8 cellular contexts compared by ENCODE assay signal in the genomic region with DNA sequence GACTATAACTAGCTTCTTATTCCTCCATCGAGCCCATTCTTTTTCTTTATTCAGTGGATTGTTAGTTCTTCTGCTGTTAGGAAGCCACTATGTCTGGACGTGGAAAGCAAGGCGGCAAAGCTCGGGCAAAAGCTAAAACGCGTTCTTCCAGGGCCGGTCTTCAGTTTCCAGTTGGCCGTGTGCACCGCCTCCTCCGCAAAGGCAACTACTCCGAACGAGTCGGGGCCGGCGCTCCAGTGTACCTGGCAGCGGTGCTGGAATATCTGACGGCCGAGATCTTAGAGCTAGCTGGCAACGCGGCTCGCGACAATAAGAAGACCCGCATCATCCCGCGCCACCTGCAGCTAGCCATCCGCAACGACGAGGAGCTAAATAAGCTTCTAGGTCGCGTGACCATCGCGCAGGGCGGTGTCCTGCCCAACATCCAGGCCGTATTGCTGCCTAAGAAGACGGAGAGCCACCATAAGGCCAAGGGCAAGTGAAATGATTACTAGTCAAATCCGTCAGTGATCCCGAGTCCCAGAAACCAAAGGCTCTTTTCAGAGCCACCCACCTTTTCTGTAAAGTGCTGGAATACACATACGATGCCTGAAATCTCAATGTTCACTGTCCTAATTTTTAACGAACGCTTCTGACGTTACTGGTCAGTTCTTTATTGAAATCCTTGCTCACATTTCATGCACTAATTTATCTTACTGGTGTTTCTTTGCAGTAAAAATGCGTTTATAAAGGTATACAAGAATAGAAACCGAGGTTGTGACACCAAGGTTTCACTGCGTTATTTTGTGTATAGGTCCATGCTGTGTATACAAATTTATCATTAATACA.
DNase-seq lines count a peak whose midpoint lies in the region; ATAC-seq and TF ChIP-seq lines count a peak whose summit lies in the region.

No MANE protein-coding gene starts in this region.

- H3K4me3 ChIP-seq in thyroid gland (replicated peaks in 1 of 3): peak overlapping the region in 2 of 3 donors; percentile 32 to 34

- TF ChIP-seq POLR2A in erythroblast (IDR thresholded peaks at IDR 0.05; ENCODE audit: low read length) (peak; percentile 96), thyroid gland (IDR thresholded peaks at IDR 0.05) (peak; percentile 48 to 89)

- peaks cover 5% of the 10 kb centered on the region for H3K27me3 ChIP-seq in thyroid gland

- peaks cover 6 to 12% of the 10 kb centered on the region in 2 donors for H3K4me1 Mint-ChIP-seq in natural killer cell treated with Interleukin-12 subunit alpha and Interleukin-12 subunit beta and Interleukin-15 and Interleukin-18, amount 100 ng/mL, for 72 hours (ENCODE audit: low read depth in 2 of 2)

- DNase-seq in NCI-H82 (lab: John Stamatoyannopoulos, UW) (peak; percentile 99), activated T-cell treated with anti-CD3 and anti-CD28 coated beads for 24 hours (ENCODE audit: low read depth) (peak; percentile 62), erythroblast (lab: John Stamatoyannopoulos, UW) (peak; percentile 97), thyroid gland (peak; percentile 88 to 90)
- DNase-seq in natural killer cell treated with Interleukin-12 subunit alpha and Interleukin-12 subunit beta and Interleukin-15 and Interleukin-18, amount 100 ng/mL, for 72 hours (ENCODE audit: low spot score): peak; percentile 88

- H3K27me3 Mint-ChIP-seq in natural killer cell treated with Interleukin-12 subunit alpha and Interleukin-12 subunit beta and Interleukin-15 and Interleukin-18, amount 100 ng/mL, for 72 hours: no peaks in the 10 kb centered on the region

- H3K27ac ChIP-seq in thyroid gland: peak overlapping the region; percentile 89 to 92 (median 90)

- WGBS in thyroid gland, 2 donors: 1 to 2% methylated on average over 28 of the region's 44 CpGs

- H3K9me3 ChIP-seq in thyroid gland: no peaks in the 10 kb centered on the region

- TF ChIP-seq CTCF in GM12873 (IDR thresholded peaks at IDR 0.05; ENCODE audit: insufficient read depth, low read depth, low read length, missing control alignments) (peak; percentile 33), thyroid gland (IDR thresholded peaks at IDR 0.05) (peak in 3 of 6 experiments; percentile 20 to 32 (median 25))

- H3K9me3 Mint-ChIP-seq in natural killer cell treated with Interleukin-12 subunit alpha and Interleukin-12 subunit beta and Interleukin-15 and Interleukin-18, amount 100 ng/mL, for 72 hours: no peaks in the 10 kb centered on the region

- peaks cover 9% of the 10 kb centered on the region in 2 donors for H3K4me1 ChIP-seq in thyroid gland

- no peaks in the 10 kb centered on the region for H3K36me3 ChIP-seq in thyroid gland

- intact Hi-C loops in thyroid gland (cut with DNase I): loop anchor here (10.0 kb wide), 1 partner anchor 58 kb away; a partner anchor contains a TSS

- no peak overlapping the region for H3K27ac Mint-ChIP-seq in natural killer cell treated with Interleukin-12 subunit alpha and Interleukin-12 subunit beta and Interleukin-15 and Interleukin-18, amount 100 ng/mL, for 72 hours

- H3K4me3 Mint-ChIP-seq in natural killer cell treated with Interleukin-12 subunit alpha and Interleukin-12 subunit beta and Interleukin-15 and Interleukin-18, amount 100 ng/mL, for 72 hours: no peak overlapping the region

- H3K36me3 Mint-ChIP-seq in natural killer cell treated with Interleukin-12 subunit alpha and Interleukin-12 subunit beta and Interleukin-15 and Interleukin-18, amount 100 ng/mL, for 72 hours: no peaks in the 10 kb centered on the region

- ATAC-seq in HG02970 (IDR thresholded peaks at IDR 0.05; ENCODE audit: low FRiP score, unreplicated experiment) (peak; percentile 42), GM21381 (IDR thresholded peaks at IDR 0.05; ENCODE audit: unreplicated experiment) (no peak)
- ATAC-seq in natural killer cell treated with Interleukin-12 subunit alpha and Interleukin-12 subunit beta and Interleukin-15 and Interleukin-18, amount 100 ng/mL, for 72 hours: peak; percentile 76
